Comparison of ENCODE assay signal across 1 cellular context in genomic region chr5:19880859-19881436, GRCh38.
TF ChIP-seq lines count a peak whose summit lies in the region.

No MANE protein-coding gene starts in this region.

TF ChIP-seq in HepG2, 621 proteins besides CTCF, POLR2A, EP300 and RAD21 (continued from another document and continues in another):
- TF ChIP-seq IKZF5 (CRISPR knock-in tag; IDR thresholded peaks at IDR 0.05) (no peak), ZBTB20 (CRISPR knock-in tag; IDR thresholded peaks at IDR 0.05; ENCODE audit: borderline replicate concordance, low read depth) (peak; percentile 62; the same call in 1 of the 2 replicates), SPEN (CRISPR knock-in tag; IDR thresholded peaks at IDR 0.05; ENCODE audit: low read depth) (no peak), MIER2 (CRISPR knock-in tag; IDR thresholded peaks at IDR 0.05) (no peak), CBFB (CRISPR knock-in tag; IDR thresholded peaks at IDR 0.05) (no peak), KLF15 (CRISPR knock-in tag; IDR thresholded peaks at IDR 0.05; ENCODE audit: borderline replicate concordance) (no peak), HNF4A (CRISPR knock-in tag; IDR thresholded peaks at IDR 0.05) (no peak), ZNF563 (CRISPR knock-in tag; IDR thresholded peaks at IDR 0.05) (no peak), SNAPC2 (CRISPR knock-in tag; IDR thresholded peaks at IDR 0.05) (no peak), ZNF337 (CRISPR knock-in tag; IDR thresholded peaks at IDR 0.05; ENCODE audit: borderline replicate concordance, low read depth) (no peak), EEA1 (CRISPR knock-in tag; IDR thresholded peaks at IDR 0.05; ENCODE audit: borderline replicate concordance) (no peak), ZNF75D (CRISPR knock-in tag; IDR thresholded peaks at IDR 0.05; ENCODE audit: borderline replicate concordance) (no peak), HDAC6 (IDR thresholded peaks at IDR 0.05; ENCODE audit: low read depth, low read length) (no peak), SRSF4 (IDR thresholded peaks at IDR 0.05; ENCODE audit: low read depth, low read length, poor library complexity, severe bottlenecking) (no peak), NPAS2 (CRISPR knock-in tag; IDR thresholded peaks at IDR 0.05; ENCODE audit: borderline replicate concordance) (no peak), ZBTB26 (CRISPR knock-in tag; IDR thresholded peaks at IDR 0.05; ENCODE audit: borderline replicate concordance) (no peak), STAT5B (CRISPR knock-in tag; IDR thresholded peaks at IDR 0.05) (no peak), FOSL2 (CRISPR knock-in tag; IDR thresholded peaks at IDR 0.05) (no peak), NR2F6 (IDR thresholded peaks at IDR 0.05) (peak; percentile 76), NR2F6 (CRISPR knock-in tag; IDR thresholded peaks at IDR 0.05) (no peak; the same call in 1 of the 2 replicates), ATF5 (CRISPR knock-in tag; IDR thresholded peaks at IDR 0.05; ENCODE audit: low read depth) (no peak), FOXK1 (CRISPR knock-in tag; IDR thresholded peaks at IDR 0.05; ENCODE audit: borderline replicate concordance, low read depth) (peak; percentile 21; the same call in 1 of the 2 replicates), YY1 (IDR thresholded peaks at IDR 0.05; ENCODE audit: insufficient read depth, insufficient replicate concordance, low read depth, low read length) (no peak), TBX3 (IDR thresholded peaks at IDR 0.05; ENCODE audit: borderline replicate concordance) (peak; percentile 98), ZNF660 (CRISPR knock-in tag; IDR thresholded peaks at IDR 0.05; ENCODE audit: borderline replicate concordance, low read depth) (no peak), CBX1 (IDR thresholded peaks at IDR 0.05; ENCODE audit: low read depth) (no peak), ZGPAT (CRISPR knock-in tag; IDR thresholded peaks at IDR 0.05) (peak; percentile 70), ZNF841 (CRISPR knock-in tag; IDR thresholded peaks at IDR 0.05; ENCODE audit: borderline replicate concordance) (no peak), HMGXB4 (CRISPR knock-in tag; IDR thresholded peaks at IDR 0.05; ENCODE audit: borderline replicate concordance in 1 of 2, low read depth in 1 of 2) (no peak), RERE (CRISPR knock-in tag; IDR thresholded peaks at IDR 0.05; ENCODE audit: low read depth) (peak; percentile 97), ZNF615 (CRISPR knock-in tag; IDR thresholded peaks at IDR 0.05; ENCODE audit: borderline replicate concordance) (no peak), ETV5 (CRISPR knock-in tag; IDR thresholded peaks at IDR 0.05; ENCODE audit: borderline replicate concordance) (no peak), ZNF512B (CRISPR knock-in tag; IDR thresholded peaks at IDR 0.05; ENCODE audit: borderline replicate concordance) (no peak), ZFP91 (CRISPR knock-in tag; IDR thresholded peaks at IDR 0.05; ENCODE audit: borderline replicate concordance) (no peak), ZNF460 (CRISPR knock-in tag; IDR thresholded peaks at IDR 0.05; ENCODE audit: borderline replicate concordance) (no peak), ZIK1 (CRISPR knock-in tag; IDR thresholded peaks at IDR 0.05; ENCODE audit: borderline replicate concordance, low read depth) (no peak), ZNF44 (CRISPR knock-in tag; IDR thresholded peaks at IDR 0.05) (no peak), ATF2 (CRISPR knock-in tag; IDR thresholded peaks at IDR 0.05) (no peak), SAP130 (CRISPR knock-in tag; IDR thresholded peaks at IDR 0.05; ENCODE audit: low read depth) (no peak), ZNF382 (CRISPR knock-in tag; IDR thresholded peaks at IDR 0.05; ENCODE audit: borderline replicate concordance) (no peak), RBM22 (optimal IDR thresholded peaks at IDR 0.05; ENCODE audit: low read length) (no peak), CCDC6 (CRISPR knock-in tag; IDR thresholded peaks at IDR 0.05) (no peak), SMAD1 (CRISPR knock-in tag; IDR thresholded peaks at IDR 0.05; ENCODE audit: borderline replicate concordance, low read depth) (no peak), NR0B2 (CRISPR knock-in tag; IDR thresholded peaks at IDR 0.05) (no peak), MED13 (CRISPR knock-in tag; IDR thresholded peaks at IDR 0.05) (no peak), ZSCAN22 (CRISPR knock-in tag; IDR thresholded peaks at IDR 0.05) (no peak), NFIC (IDR thresholded peaks at IDR 0.05; ENCODE audit: low read length) (peak; percentile 92), PHF8 (CRISPR knock-in tag; IDR thresholded peaks at IDR 0.05) (no peak), THAP11 (CRISPR knock-in tag; IDR thresholded peaks at IDR 0.05) (no peak), FOXK2 (IDR thresholded peaks at IDR 0.05) (no peak), PHF20 (CRISPR knock-in tag; IDR thresholded peaks at IDR 0.05) (no peak)
